Comparison of ENCODE assay signal across 8 cellular contexts in genomic region chr11:119144825-119145476, GRCh38. TPM values are rescaled to one million over a fixed set of nuclear protein-coding genes. Genes with fewer than 3 reads are reported as not detected.
DNase-seq lines count a peak whose midpoint lies in the region; ATAC-seq and TF ChIP-seq lines count a peak whose summit lies in the region.

No MANE protein-coding gene starts in this region.

- no peaks in the 10 kb centered on the region for H3K9me3 ChIP-seq in DND-41 (ENCODE audit: insufficient read depth, low read length, severe bottlenecking)
- H3K9me3 ChIP-seq in heart right ventricle, result no peaks in the 10 kb centered on the region

- H3K4me3 ChIP-seq in DND-41 (ENCODE audit: low read depth in 1 of 2, low read length in 2 of 2) (no peak overlapping the region), heart right ventricle (no peak overlapping the region)

- peaks cover 19% of the 10 kb centered on the region for H3K4me1 ChIP-seq in DND-41 (ENCODE audit: insufficient read depth, low read length)
- H3K4me1 ChIP-seq in heart right ventricle, result peaks cover 0 to 20% (median 11%) of the 10 kb centered on the region in 9 donors

- H3K27me3 ChIP-seq in DND-41 (ENCODE audit: insufficient read depth, low read length, poor library complexity) (peaks cover 40% of the 10 kb centered on the region), heart right ventricle (peaks cover 0 to 49% (median 18%) of the 10 kb centered on the region in 7 donors)

- H3K27ac Mint-ChIP-seq in activated naive CD4-positive, alpha-beta T cell treated with anti-CD3 and anti-CD28 coated beads, Interleukin-2, amount 50 U/mL, for 72 hours, result no peak overlapping the region

- H3K79me2 ChIP-seq in DND-41 (ENCODE audit: insufficient read depth, low read length), result no peaks in the 10 kb centered on the region

- H3K9me3 Mint-ChIP-seq in activated naive CD4-positive, alpha-beta T cell treated with anti-CD3 and anti-CD28 coated beads, Interleukin-2, amount 50 U/mL, for 72 hours, result no peaks in the 10 kb centered on the region

- no peak overlapping the region for H3K4me2 ChIP-seq in DND-41 (ENCODE audit: insufficient read depth, low read length)

- TF ChIP-seq CTCF in DND-41 (IDR thresholded peaks at IDR 0.05; ENCODE audit: borderline replicate concordance, extremely low read depth, low read length, poor library complexity, severe bottlenecking) (peak; percentile 40), heart right ventricle (IDR thresholded peaks at IDR 0.05) (peak; percentile 44 to 74 (median 68))

- no peak overlapping the region for H2AFZ ChIP-seq in DND-41 (ENCODE audit: low read depth, low read length)

- no peak overlapping the region for H3K9ac ChIP-seq in DND-41 (ENCODE audit: low read depth, low read length)

- DNase-seq in DND-41, result peak; percentile 26
- DNase-seq in HCEC 1CT, result peak; percentile 54
- DNase-seq in NCI-H526 (lab: John Stamatoyannopoulos, UW), result peak; percentile 83 to 94
- DNase-seq in activated naive CD4-positive, alpha-beta T cell treated with anti-CD3 and anti-CD28 coated beads, Interleukin-2, amount 50 U/mL, for 72 hours (ENCODE audit: low spot score in 2 of 2), result no peak
- peak; percentile 44 to 53 for DNase-seq in heart right ventricle
- peak; percentile 64 for DNase-seq in renal cortical epithelial cell (ENCODE audit: low read depth)

- intact Hi-C loops in heart right ventricle (cut with DNase I), result loop anchor here (2.0 to 10.0 kb wide), 6 partner anchors 47 to 180 kb away; no protein-coding TSS in a partner anchor

- WGBS in heart right ventricle, 2 donors, result 13 to 14% methylated on average over 7 of the region's 7 CpGs

- no peak overlapping the region for H3K27ac ChIP-seq in DND-41 (ENCODE audit: low read length)
- no peak overlapping the region for H3K27ac ChIP-seq in heart right ventricle

- no peaks in the 10 kb centered on the region for H3K36me3 Mint-ChIP-seq in activated naive CD4-positive, alpha-beta T cell treated with anti-CD3 and anti-CD28 coated beads, Interleukin-2, amount 50 U/mL, for 72 hours

- H3K36me3 ChIP-seq in DND-41 (ENCODE audit: insufficient read depth, low read length) (no peaks in the 10 kb centered on the region), heart right ventricle (no peaks in the 10 kb centered on the region)

- H4K20me1 ChIP-seq in DND-41 (ENCODE audit: insufficient read depth, low read length), result peaks cover 8% of the 10 kb centered on the region; the same call in 1 of the 2 replicates

- ATAC-seq in DND-41 (ENCODE audit: insufficient read depth, low read depth) (peak; percentile 27; the same call in 2 of the 3 replicates), heart right ventricle (peak; percentile 48 to 82 (median 78)), HG03521 (IDR thresholded peaks at IDR 0.05; ENCODE audit: unreplicated experiment) (no peak), HG03439 (IDR thresholded peaks at IDR 0.05; ENCODE audit: unreplicated experiment) (no peak)
- ATAC-seq in activated naive CD4-positive, alpha-beta T cell treated with anti-CD3 and anti-CD28 coated beads, Interleukin-2, amount 50 U/mL, for 72 hours, result peak; percentile 36 to 66

RNA-seq across cellular contexts. Expression of gene ABCG4, which starts 3.9 kb away (rescaled TPM):
- total RNA-seq in activated naive CD4-positive, alpha-beta T cell treated with anti-CD3 and anti-CD28 coated beads, Interleukin-2, amount 50 U/mL, for 72 hours, result under 1 TPM; 0.12 to 0.25 TPM
- total RNA-seq in heart right ventricle (1 to 10 TPM in 7 of 10 donors, under 1 TPM in 3; 0.40 to 1.6 (median 1.2) TPM), renal cortical epithelial cell (0.15 TPM in 1 of 2 replicates, not detected in the other)
- 1 to 10 TPM in 1 of 2 donors, under 1 TPM in 1; 0.17 to 1.1 TPM for polyA plus RNA-seq in heart right ventricle

RNA-seq across cellular contexts. Expression of gene HINFP, which starts 23.6 kb away (rescaled TPM):
- 10 to 100 TPM; 38.0 to 53.3 TPM for total RNA-seq in activated naive CD4-positive, alpha-beta T cell treated with anti-CD3 and anti-CD28 coated beads, Interleukin-2, amount 50 U/mL, for 72 hours
- total RNA-seq in heart right ventricle (10 to 100 TPM in 8 of 10 donors, 1 to 10 TPM in 2; 8.9 to 15.8 (median 11.5) TPM), renal cortical epithelial cell (11.5 and 20.8 TPM in 2 replicates)
- polyA plus RNA-seq in heart right ventricle, result 10 to 100 TPM in 1 of 2 donors, 1 to 10 TPM in 1; 8.6 to 18.1 TPM

RNA-seq across cellular contexts. Expression of gene NLRX1, which starts 23.6 kb away (rescaled TPM):
- 10 to 100 TPM; 13.5 to 21.8 TPM for total RNA-seq in activated naive CD4-positive, alpha-beta T cell treated with anti-CD3 and anti-CD28 coated beads, Interleukin-2, amount 50 U/mL, for 72 hours
- total RNA-seq in heart right ventricle (10 to 100 TPM; 24.3 to 39.3 (median 33.6) TPM), renal cortical epithelial cell (24.7 and 34.2 TPM in 2 replicates)
- polyA plus RNA-seq in heart right ventricle, result 10 to 100 TPM in 1 of 2 donors, 1 to 10 TPM in 1; 7.9 to 11.1 TPM

RNA-seq across cellular contexts. Expression of gene C2CD2L, which starts 37.8 kb away (rescaled TPM):
- total RNA-seq in activated naive CD4-positive, alpha-beta T cell treated with anti-CD3 and anti-CD28 coated beads, Interleukin-2, amount 50 U/mL, for 72 hours, result 10 to 100 TPM; 19.1 to 43.2 TPM
- total RNA-seq in heart right ventricle, result 10 to 100 TPM in 3 of 10 donors, 1 to 10 TPM in 7; 6.6 to 13.7 (median 8.4) TPM
- 10 to 100 TPM in 1 of 2 donors, 1 to 10 TPM in 1; 6.1 to 11.6 TPM for polyA plus RNA-seq in heart right ventricle
- 3.3 and 4.1 TPM in 2 replicates for total RNA-seq in renal cortical epithelial cell

RNA-seq across cellular contexts. Expression of gene NHERF4, which starts 40.3 kb away (rescaled TPM):
- total RNA-seq in activated naive CD4-positive, alpha-beta T cell treated with anti-CD3 and anti-CD28 coated beads, Interleukin-2, amount 50 U/mL, for 72 hours, result under 1 TPM; 0.23 to 0.30 TPM
- total RNA-seq in heart right ventricle (under 1 TPM in 1 of 10 donors, not detected in 9; 0.32 TPM), renal cortical epithelial cell (0.30 TPM in 1 of 2 replicates, not detected in the other)
- polyA plus RNA-seq in heart right ventricle, result not detected

Comparison
In these comparisons a context has a peak if more than half of its experiments do, and no peak if none do; other contexts are left out.
1. ATAC-seq: peak in DND-41 (single experiment), activated naive CD4-positive, alpha-beta T cell treated with anti-CD3 and anti-CD28 coated beads, Interleukin-2, amount 50 U/mL, for 72 hours (2 of 2) and heart right ventricle (8 of 8); none in HG03521 (single experiment) and HG03439 (single experiment).
2. DNase-seq: peak in DND-41 (single experiment), HCEC 1CT (single experiment), NCI-H526 (2 of 2), heart right ventricle (2 of 2) and renal cortical epithelial cell (single experiment); none in activated naive CD4-positive, alpha-beta T cell treated with anti-CD3 and anti-CD28 coated beads, Interleukin-2, amount 50 U/mL, for 72 hours (0 of 2).